In the genomic region with DNA sequence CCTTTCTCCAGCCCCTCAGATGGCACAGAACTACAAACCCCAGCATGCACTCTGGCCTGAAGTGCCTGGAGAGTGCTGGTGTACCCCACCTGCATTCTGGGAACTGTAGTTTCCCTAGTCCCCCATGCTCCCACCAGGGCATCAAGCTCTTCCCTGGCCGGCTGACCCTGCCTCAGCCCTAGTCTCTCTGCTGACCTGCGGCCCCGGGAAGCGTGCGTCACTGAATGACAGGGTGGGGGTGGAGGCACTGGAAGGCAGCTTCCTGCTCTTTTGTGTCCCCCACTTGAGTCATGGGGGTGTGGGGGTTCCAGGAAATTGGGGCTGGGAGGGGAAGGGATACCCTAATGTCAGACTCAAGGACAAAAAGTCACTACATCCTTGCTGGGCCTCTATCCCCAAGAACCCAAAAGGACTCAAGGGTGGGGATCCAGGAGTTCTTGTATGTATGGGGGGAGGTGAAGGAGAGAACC, we compare ENCODE assay signal across 9 cellular contexts. TPM values are rescaled to one million over a fixed set of nuclear protein-coding genes. Genes with fewer than 3 reads are reported as not detected.
A peak's percentile ranks its signal among the peaks of the same experiment; 100 is the strongest.
DNase-seq lines count a peak whose midpoint lies in the region; ATAC-seq, FAIRE-seq and TF ChIP-seq lines count a peak whose summit lies in the region.
"Had no signal": no experiment of that assay in that cellular context is flagged by ENCODE, and none has a peak within 500 bp of the region (broad histone marks: within the 10 kb centered on the region; RNA-seq: fewer than 3 reads in every experiment).

No MANE protein-coding gene starts in this region.

- H3K4me2 ChIP-seq in A549 (no peak overlapping the region), OCI-LY7 (ENCODE audit: low read length) (no peak overlapping the region)

- TF ChIP-seq CTCF in A549 (IDR thresholded peaks at IDR 0.05): no peak
- no peak for TF ChIP-seq CTCF in OCI-LY7 (conservative IDR thresholded peaks at IDR 0.05; ENCODE audit: low read length)
- no peak for TF ChIP-seq CTCF in heart right ventricle (IDR thresholded peaks at IDR 0.05)
- no peak for TF ChIP-seq CTCF in upper lobe of left lung (IDR thresholded peaks at IDR 0.05)

- H3K4me3 ChIP-seq in A549 (no peak overlapping the region), OCI-LY7 (ENCODE audit: low read depth, low read length, poor library complexity, severe bottlenecking) (no peak overlapping the region), heart right ventricle (peak overlapping the region in 5 of 10 donors; percentile 62 to 66 (median 64)), upper lobe of left lung (no peak overlapping the region)

- POLR2A ChIA-PET in A549 (lab: Yijun Ruan, JAX): interaction anchor here (0.6 kb wide), 1 partner anchor 1519 kb away, joined by 5 read pairs; no protein-coding TSS in a partner anchor
- POLR2A ChIA-PET in OCI-LY7 (lab: Charles Lee): interaction anchor here (1.4 kb wide), 1 partner anchor 36 kb away, joined by 3 read pairs; no protein-coding TSS in a partner anchor

- H4K20me1 ChIP-seq in OCI-LY7 (ENCODE audit: insufficient read depth, low read length): no peaks in the 10 kb centered on the region

- no peaks in the 10 kb centered on the region for H3K79me2 ChIP-seq in OCI-LY7 (ENCODE audit: insufficient read depth, low read depth, low read length)

- CTCF ChIA-PET in A549 (lab: Yijun Ruan, JAX): interaction anchor here (1.0 to 5.8 kb wide), 7 partner anchors 9 to 118 kb away, joined by 3 to 39 read pairs (median 6); no protein-coding TSS in a partner anchor
- CTCF ChIA-PET in OCI-LY7 (lab: Charles Lee; ENCODE audit: unreplicated experiment): interaction anchor here (0.6 to 0.7 kb wide), 2 partner anchors 20 to 1117 kb away, joined by 3 to 8 read pairs; no protein-coding TSS in a partner anchor

- ATAC-seq in A549 (peak; percentile 59 to 84; a peak in 4 of 6 replicates), GM19351 (IDR thresholded peaks at IDR 0.05; ENCODE audit: unreplicated experiment) (peak; percentile 83), heart right ventricle (peak; percentile 54 to 72 (median 60)), upper lobe of left lung (ENCODE audit: low FRiP score in 2 of 2) (no peak), GM21825 (IDR thresholded peaks at IDR 0.05; ENCODE audit: unreplicated experiment) (no peak), HG03025 (IDR thresholded peaks at IDR 0.05; ENCODE audit: low FRiP score, unreplicated experiment) (no peak)

- DNase-seq in A549 (ENCODE audit: low read depth in 1 of 2, low spot score in 1 of 2) (peak in 1 of 2 experiments; percentile 45), OCI-LY7 (ENCODE audit: low spot score) (peak; percentile 58), heart right ventricle (peak in 1 of 2 donors; percentile 75), upper lobe of left lung (no peak), midbrain (lab: John Stamatoyannopoulos, UW) (no peak)

- H3K27ac ChIP-seq in A549: no peak overlapping the region
- H3K27ac ChIP-seq in OCI-LY7 (ENCODE audit: low read depth, low read length, poor library complexity, severe bottlenecking): no peak overlapping the region
- H3K27ac ChIP-seq in heart right ventricle: peak overlapping the region; percentile 65 to 93 (median 86)
- peak overlapping the region; percentile 54 to 73 (median 64) for H3K27ac ChIP-seq in upper lobe of left lung

- no peaks in the 10 kb centered on the region for H3K36me3 ChIP-seq in OCI-LY7 (ENCODE audit: insufficient read depth, low read length)
- H3K36me3 ChIP-seq in heart right ventricle: peaks cover 0 to 7% (median 0%) of the 10 kb centered on the region in 9 donors
- H3K36me3 ChIP-seq in upper lobe of left lung: peaks cover 0 to 3% (median 0%) of the 10 kb centered on the region in 4 donors

- no peaks in the 10 kb centered on the region for H3K27me3 ChIP-seq in heart right ventricle
- H3K27me3 ChIP-seq in upper lobe of left lung: no peaks in the 10 kb centered on the region

- no peak for TF ChIP-seq POLR2A in A549 (IDR thresholded peaks at IDR 0.05; ENCODE audit: low read length)
- no peak for TF ChIP-seq POLR2A in upper lobe of left lung (IDR thresholded peaks at IDR 0.05)

- FAIRE-seq in A549 (lab: Jason Lieb, UNC): no peak

- H3K9me3 ChIP-seq in A549: peaks cover 25% of the 10 kb centered on the region
- H3K9me3 ChIP-seq in OCI-LY7 (ENCODE audit: low read length): no peaks in the 10 kb centered on the region
- peaks cover 0 to 18% (median 0%) of the 10 kb centered on the region in 11 donors for H3K9me3 ChIP-seq in heart right ventricle
- peaks cover 0 to 11% (median 2%) of the 10 kb centered on the region in 4 donors for H3K9me3 ChIP-seq in upper lobe of left lung

- no peaks in the 10 kb centered on the region for H3K4me1 ChIP-seq in A549
- H3K4me1 ChIP-seq in OCI-LY7 (ENCODE audit: insufficient read depth, low read length, poor library complexity, severe bottlenecking): peaks cover 31% of the 10 kb centered on the region
- peaks cover 8 to 77% (median 41%) of the 10 kb centered on the region in 9 donors for H3K4me1 ChIP-seq in heart right ventricle
- H3K4me1 ChIP-seq in upper lobe of left lung: peaks cover 31 to 58% (median 50%) of the 10 kb centered on the region in 4 donors

- TF ChIP-seq EP300 in A549 (IDR thresholded peaks at IDR 0.05): no peak
- peak in 1 of 4 donors; percentile 9 for TF ChIP-seq EP300 in upper lobe of left lung (IDR thresholded peaks at IDR 0.05)

- intact Hi-C loops in OCI-LY7 (cut with micrococcal nuclease; ENCODE audit: unreplicated experiment) (no loop called here), heart right ventricle (cut with DNase I) (no loop called here)

- no peaks in the 10 kb centered on the region for H3K9me2 ChIP-seq in OCI-LY7 (ENCODE audit: insufficient read depth, low read length)

- TF ChIP-seq RAD21 in A549 (conservative IDR thresholded peaks at IDR 0.05 in 1 of 2, IDR thresholded peaks at IDR 0.05 in 1 of 2): no peak

- BruUV-seq in OCI-LY7 (replicated peaks; lab: Mats Ljungman, UMichigan): no TSS peak

- H2AFZ ChIP-seq in OCI-LY7 (ENCODE audit: low read length): no peak overlapping the region

- no CpG with 5 or more reads among the region's 5 CpGs for WGBS in A549 (ENCODE audit: missing lambda C conversion rate)
- WGBS in heart right ventricle, 2 donors: 33 to 39% methylated on average over 5 of the region's 5 CpGs
- 24 to 37% methylated on average over 5 of the region's 5 CpGs for WGBS in upper lobe of left lung, 2 donors

TF ChIP-seq in A549, 52 proteins besides CTCF, POLR2A, EP300 and RAD21 (continues in another document):
- no peak for TF ChIP-seq TFCP2L1 (CRISPR knock-in tag; IDR thresholded peaks at IDR 0.05)

RNA-seq across cellular contexts. Expression of a gene that starts 2.1 kb away (rescaled TPM):
- polyA plus RNA-seq in A549 (2011; rRNA removed): 0.42 and 0.52 TPM in 2 replicates
- polyA plus RNA-seq in A549 (2012; cell fraction: cytosol; rRNA removed): 1.1 and 1.9 TPM in 2 replicates
- 1.1 and 3.2 TPM in 2 replicates for polyA plus RNA-seq in A549 (2012; cell fraction: nucleus; rRNA removed)
- 0.46 to 0.71 TPM (median 0.51 TPM) in 3 replicates for polyA plus RNA-seq in A549 (2017; fragmentation: RNase III; extraction: RNeasy Plus Mini Kit Qiagen cat#74134 plus additional on column Dnase treatment)
- polyA minus RNA-seq in A549 (2011; rRNA and poly(A)+ RNA removed): not detected in 2 replicates
- total RNA-seq in OCI-LY7 (2014; rRNA removed; shearing (Covaris generic)): 0.41 and 0.82 TPM in 2 replicates
- total RNA-seq in OCI-LY7 (2022): 0.30 and 0.78 TPM in 2 replicates
- total RNA-seq in heart right ventricle: 10 to 100 TPM in 9 of 10 donors, 1 to 10 TPM in 1; 10.0 to 53.3 (median 13.3) TPM
- polyA plus RNA-seq in heart right ventricle: 10 to 100 TPM; 11.1 to 25.5 TPM
- 10 to 100 TPM in 4 of 6 donors, 1 to 10 TPM in 2; 3.1 to 95.3 (median 16.2) TPM for total RNA-seq in upper lobe of left lung

RNA-seq across cellular contexts. Expression of a gene that starts 14.7 kb away (rescaled TPM):
- 0.26 and 0.44 TPM in 2 replicates for polyA plus RNA-seq in A549 (2011; rRNA removed)
- 0.61 and 0.78 TPM in 2 replicates for polyA plus RNA-seq in A549 (2012; cell fraction: cytosol; rRNA removed)
- 0.84 and 1.3 TPM in 2 replicates for polyA plus RNA-seq in A549 (2012; cell fraction: nucleus; rRNA removed)
- polyA plus RNA-seq in A549 (2017; fragmentation: RNase III; extraction: RNeasy Plus Mini Kit Qiagen cat#74134 plus additional on column Dnase treatment): 0.41 to 0.45 TPM (median 0.41 TPM) in 3 replicates
- polyA minus RNA-seq in A549 (2011; rRNA and poly(A)+ RNA removed): 0.41 and 0.78 TPM in 2 replicates
- 4.0 and 7.5 TPM in 2 replicates for total RNA-seq in OCI-LY7 (2014; rRNA removed; shearing (Covaris generic))
- total RNA-seq in OCI-LY7 (2022): 5.8 and 6.2 TPM in 2 replicates
- 100 to 1,000 TPM in 1 of 10 donors, 10 to 100 TPM in 9; 63.2 to 126 (median 78.4) TPM for total RNA-seq in heart right ventricle
- polyA plus RNA-seq in heart right ventricle: 10 to 100 TPM; 50.2 to 99.9 TPM
- total RNA-seq in upper lobe of left lung: 1 to 10 TPM in 5 of 6 donors, under 1 TPM in 1; 0.59 to 5.7 (median 3.1) TPM
- total RNA-seq: glomerular endothelial cell had no signal

RNA-seq across cellular contexts. Expression of a gene that starts 31.4 kb away (rescaled TPM):
- 0.06 and 0.19 TPM in 2 replicates for polyA plus RNA-seq in A549 (2011; rRNA removed)
- polyA plus RNA-seq in A549 (2012; cell fraction: cytosol; rRNA removed): 0.25 and 0.26 TPM in 2 replicates
- 1.8 and 2.5 TPM in 2 replicates for polyA plus RNA-seq in A549 (2012; cell fraction: nucleus; rRNA removed)
- polyA plus RNA-seq in A549 (2017; fragmentation: RNase III; extraction: RNeasy Plus Mini Kit Qiagen cat#74134 plus additional on column Dnase treatment): 0.17 to 0.23 TPM (median 0.21 TPM) in 3 replicates
- polyA minus RNA-seq in A549 (2011; rRNA and poly(A)+ RNA removed): not detected in 2 replicates
- total RNA-seq in OCI-LY7 (2014; rRNA removed; shearing (Covaris generic)): 0.18 and 1.1 TPM in 2 replicates
- total RNA-seq in OCI-LY7 (2022): 0.94 and 0.97 TPM in 2 replicates
- under 1 TPM in 3 of 10 donors, not detected in 7; 0.09 to 0.39 (median 0.10) TPM for total RNA-seq in heart right ventricle
- under 1 TPM; 0.45 to 0.59 TPM for polyA plus RNA-seq in heart right ventricle
- total RNA-seq in upper lobe of left lung: 1 to 10 TPM in 3 of 6 donors, under 1 TPM in 3; 0.46 to 5.2 (median 1.0) TPM
- total RNA-seq: glomerular endothelial cell had no signal

RNA-seq across cellular contexts. Expression of a gene that starts 35.4 kb away (rescaled TPM):
- polyA plus RNA-seq in A549 (2011; rRNA removed) (19.6 and 22.7 TPM in 2 replicates), A549 (2017; fragmentation: RNase III; extraction: RNeasy Plus Mini Kit Qiagen cat#74134 plus additional on column Dnase treatment) (34.3 to 41.1 TPM (median 38.6 TPM) in 3 replicates), heart right ventricle (10 to 100 TPM; 16.7 to 42.2 TPM)
- 36.8 and 46.8 TPM in 2 replicates for polyA plus RNA-seq in A549 (2012; cell fraction: cytosol; rRNA removed)
- polyA plus RNA-seq in A549 (2012; cell fraction: nucleus; rRNA removed): 159 and 182 TPM in 2 replicates
- polyA minus RNA-seq in A549 (2011; rRNA and poly(A)+ RNA removed): 47.4 and 60.3 TPM in 2 replicates
- 29.5 and 32.0 TPM in 2 replicates for total RNA-seq in OCI-LY7 (2014; rRNA removed; shearing (Covaris generic))
- total RNA-seq in OCI-LY7 (2022) (63.9 and 64.7 TPM in 2 replicates), heart right ventricle (10 to 100 TPM; 20.9 to 32.4 (median 24.6) TPM), upper lobe of left lung (10 to 100 TPM; 38.3 to 58.7 (median 42.5) TPM)

RNA-seq across cellular contexts. Expression of a gene that starts 55.5 kb away (rescaled TPM):
- polyA plus RNA-seq in A549 (2011; rRNA removed) (4.1 and 4.4 TPM in 2 replicates), A549 (2017; fragmentation: RNase III; extraction: RNeasy Plus Mini Kit Qiagen cat#74134 plus additional on column Dnase treatment) (7.5 to 11.4 TPM (median 9.8 TPM) in 3 replicates), heart right ventricle (10 to 100 TPM in 1 of 2 donors, 1 to 10 TPM in 1; 3.7 to 38.8 TPM)
- 5.4 and 6.4 TPM in 2 replicates for polyA plus RNA-seq in A549 (2012; cell fraction: cytosol; rRNA removed)
- 82.7 and 90.1 TPM in 2 replicates for polyA plus RNA-seq in A549 (2012; cell fraction: nucleus; rRNA removed)
- 0.70 and 1.9 TPM in 2 replicates for polyA minus RNA-seq in A549 (2011; rRNA and poly(A)+ RNA removed)
- total RNA-seq in OCI-LY7 (2014; rRNA removed; shearing (Covaris generic)): 3.3 and 7.9 TPM in 2 replicates
- total RNA-seq in OCI-LY7 (2022) (14.8 and 22.3 TPM in 2 replicates), heart right ventricle (10 to 100 TPM in 1 of 10 donors, 1 to 10 TPM in 9; 3.2 to 12.5 (median 5.6) TPM), upper lobe of left lung (10 to 100 TPM in 2 of 6 donors, 1 to 10 TPM in 4; 2.1 to 37.7 (median 4.0) TPM)

Comparison
In these comparisons a context has a peak if more than half of its experiments do, and no peak if none do; other contexts are left out.
1. ATAC-seq: peak in A549 (2 of 2), GM19351 (single experiment) and heart right ventricle (8 of 8); none in upper lobe of left lung (0 of 2), GM21825 (single experiment) and HG03025 (single experiment).
2. H3K27ac ChIP-seq: peak in heart right ventricle (10 of 10) and upper lobe of left lung (4 of 4); none in A549 (0 of 2) and OCI-LY7 (single experiment).
3. RNA of a gene that starts 14.7 kb away (total RNA-seq): 63.2 to 126 TPM in heart right ventricle; 4.0 to 7.5 TPM in OCI-LY7 and 0.59 to 5.7 TPM in upper lobe of left lung; every median in the first group is over 4 times any median in the second.